In the genomic region with DNA sequence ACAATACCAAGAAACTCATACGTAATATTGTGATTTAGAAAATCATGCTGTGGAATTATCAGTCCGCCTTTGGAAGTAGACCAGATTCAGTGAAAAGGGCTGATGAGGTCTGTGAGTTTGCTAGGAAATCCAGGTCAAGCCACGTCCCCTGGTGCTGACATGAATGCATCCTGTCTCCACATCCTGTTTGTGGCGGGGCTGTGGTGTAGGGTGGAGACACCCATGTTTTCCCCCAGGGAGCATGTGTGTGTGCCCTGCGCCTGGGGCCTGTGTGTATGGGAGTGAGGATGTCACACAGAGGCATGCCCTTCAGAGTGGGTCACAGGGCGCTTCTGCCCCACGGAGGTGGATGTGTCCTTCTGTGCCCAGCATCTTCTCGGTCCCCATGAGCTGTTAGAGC, we compare ENCODE assay signal across 13 cellular contexts.
DNase-seq lines count a peak whose midpoint lies in the region; ATAC-seq and TF ChIP-seq lines count a peak whose summit lies in the region.
"Had no signal": no experiment of that assay in that cellular context is flagged by ENCODE, and none has a peak within 500 bp of the region (broad histone marks: within the 10 kb centered on the region; RNA-seq: fewer than 3 reads in every experiment).

No MANE protein-coding gene starts in this region.

- H3K27me3 ChIP-seq in heart left ventricle = no peaks in the 10 kb centered on the region
- H3K27me3 ChIP-seq: esophagus muscularis mucosa had no signal

- peaks cover 34 to 67% of the 10 kb centered on the region in 2 donors for H3K27me3 Mint-ChIP-seq in stimulated activated naive B cell treated with anti-CD40 and anti-IgM and Interleukin-4, amounts not matched to agents 10 μg/mL and 1 μg/mL and 100 μg/mL, for 72 hours

- no peaks in the 10 kb centered on the region for H3K9me3 Mint-ChIP-seq in stimulated activated naive B cell treated with anti-CD40 and anti-IgM and Interleukin-4, amounts not matched to agents 10 μg/mL and 1 μg/mL and 100 μg/mL, for 72 hours

- TF ChIP-seq CTCF in heart left ventricle (IDR thresholded peaks at IDR 0.05) (peak in 2 of 12 donors; percentile 3 to 15), GM13976 (IDR thresholded peaks at IDR 0.05; ENCODE audit: borderline replicate concordance, control extremely low read depth, extremely low read depth, insufficient read depth, missing control alignments) (no peak)

- WGBS in heart left ventricle, 4 donors = 58 to 74% (median 70%) methylated on average over 8 of the region's 8 CpGs

- no peaks in the 10 kb centered on the region for H3K9me3 ChIP-seq in heart left ventricle
- H3K9me3 ChIP-seq: esophagus muscularis mucosa had no signal

- peak in 1 of 5 donors; percentile 52 for DNase-seq in heart left ventricle
- no peak for DNase-seq in Right ventricle myocardium inferior (ENCODE audit: missing footprints)
- DNase-seq in activated effector memory CD4-positive, alpha-beta T cell treated with Interleukin-2 at 50 U/mL for 16 hours = peak; percentile 19
- no peak for DNase-seq in stimulated activated naive B cell treated with anti-CD40 and anti-IgM and Interleukin-4, amounts not matched to agents 10 μg/mL and 1 μg/mL and 100 μg/mL, for 72 hours
- no peak for DNase-seq in NCI-H345 treated with DMSO at 0.1 percent for 48 hours (lab: John Stamatoyannopoulos, UW; ENCODE audit: unreplicated experiment)
- no peak for DNase-seq in GM13976 (ENCODE audit: low spot score)
- DNase-seq in DMS153 (lab: John Stamatoyannopoulos, UW) = no peak
- DNase-seq: aorta, NCI-H187, occipital lobe, PC-9 had no signal

- ATAC-seq in heart left ventricle (peak in 1 of 4 donors; percentile 52), Right ventricle myocardium inferior (no peak), HG03097 (IDR thresholded peaks at IDR 0.05; ENCODE audit: low FRiP score, unreplicated experiment) (peak; percentile 90)
- ATAC-seq in stimulated activated naive B cell treated with anti-CD40 and anti-IgM and Interleukin-4, amounts not matched to agents 10 μg/mL and 1 μg/mL and 100 μg/mL, for 72 hours (replicated peaks) = peak; percentile 72 to 83

- no peak overlapping the region for H3K27ac Mint-ChIP-seq in stimulated activated naive B cell treated with anti-CD40 and anti-IgM and Interleukin-4, amounts not matched to agents 10 μg/mL and 1 μg/mL and 100 μg/mL, for 72 hours

- H3K4me3 ChIP-seq in heart left ventricle = no peak overlapping the region
- H3K4me3 ChIP-seq: esophagus muscularis mucosa, PC-9 had no signal

- H3K36me3 ChIP-seq in heart left ventricle = peaks cover 0 to 16% (median 0%) of the 10 kb centered on the region in 9 donors

- TF ChIP-seq POLR2A in heart left ventricle (IDR thresholded peaks at IDR 0.05) = no peak

- no peaks in the 10 kb centered on the region for H3K36me3 Mint-ChIP-seq in stimulated activated naive B cell treated with anti-CD40 and anti-IgM and Interleukin-4, amounts not matched to agents 10 μg/mL and 1 μg/mL and 100 μg/mL, for 72 hours

- H3K27ac ChIP-seq in heart left ventricle = peak overlapping the region in 7 of 12 donors; percentile 16 to 48 (median 23)
- H3K27ac ChIP-seq: esophagus muscularis mucosa, PC-9 had no signal

- peaks cover 0 to 61% (median 41%) of the 10 kb centered on the region in 12 donors for H3K4me1 ChIP-seq in heart left ventricle

- in situ Hi-C loops in GM13976 (cut with MboI; ENCODE audit: low sequenced_read_pairs, unreplicated experiment) = loop anchor here (25.0 kb wide), 2 partner anchors 264 to 939 kb away; partner anchors contain the start of gene SAMD5

- intact Hi-C loops in heart left ventricle (cut with DNase I) (loop anchor here in 1 of 10 donors (5.0 kb wide), 1 partner anchor 34 kb away; no protein-coding TSS in a partner anchor), Right ventricle myocardium inferior (cut with DNase I) (no loop called here)

- H3K4me1 Mint-ChIP-seq in stimulated activated naive B cell treated with anti-CD40 and anti-IgM and Interleukin-4, amounts not matched to agents 10 μg/mL and 1 μg/mL and 100 μg/mL, for 72 hours = peaks cover 4 to 8% of the 10 kb centered on the region in 2 donors

- no peak overlapping the region for H3K4me3 Mint-ChIP-seq in stimulated activated naive B cell treated with anti-CD40 and anti-IgM and Interleukin-4, amounts not matched to agents 10 μg/mL and 1 μg/mL and 100 μg/mL, for 72 hours
